8 cellular contexts compared by ENCODE assay signal in genomic region chr12:68587448-68587873, GRCh38. TPM values are rescaled to one million over a fixed set of nuclear protein-coding genes. Genes with fewer than 3 reads are reported as not detected.
DNase-seq lines count a peak whose midpoint lies in the region; ATAC-seq and TF ChIP-seq lines count a peak whose summit lies in the region.

No MANE protein-coding gene starts in this region.

- no peak overlapping the region for H3K27ac ChIP-seq in heart right ventricle

- peaks cover 0 to 7% (median 0%) of the 10 kb centered on the region in 9 donors for H3K4me1 ChIP-seq in heart right ventricle

- intact Hi-C loops in heart right ventricle (cut with DNase I) = no loop called here

- no peak for ATAC-seq in heart right ventricle

- TF ChIP-seq CTCF in GM20000 (IDR thresholded peaks at IDR 0.05; ENCODE audit: extremely low read depth, missing control alignments) (no peak), heart right ventricle (IDR thresholded peaks at IDR 0.05) (no peak)

- H3K27me3 ChIP-seq in heart right ventricle = no peaks in the 10 kb centered on the region

- no peaks in the 10 kb centered on the region for H3K36me3 ChIP-seq in heart right ventricle

- 84 to 94% methylated on average over 3 of the region's 3 CpGs for WGBS in heart right ventricle, 2 donors

- peaks cover 0 to 25% (median 12%) of the 10 kb centered on the region in 11 donors for H3K9me3 ChIP-seq in heart right ventricle

- peak; percentile 39 for DNase-seq in CD1c-positive myeloid dendritic cell (ENCODE audit: extremely low spot score)
- peak; percentile 59 for DNase-seq in GM20000 (ENCODE audit: low spot score)
- peak; percentile 94 to 96 for DNase-seq in Kasumi-1 (lab: John Stamatoyannopoulos, UW)
- DNase-seq in astrocyte of the hippocampus (ENCODE audit: low read depth, low spot score) = peak; percentile 37
- DNase-seq in hypothalamus (lab: John Stamatoyannopoulos, UW) = no peak
- DNase-seq in LoVo (ENCODE audit: low spot score) = no peak
- no peak for DNase-seq in heart right ventricle
- no peak for DNase-seq in COR-L47 (lab: John Stamatoyannopoulos, UW)

- H3K4me3 ChIP-seq in heart right ventricle = no peak overlapping the region

RNA-seq across cellular contexts. Expression of gene RAP1B, which starts 23.2 kb away (rescaled TPM):
- total RNA-seq in heart right ventricle = 10 to 100 TPM; 38.1 to 81.2 (median 42.0) TPM
- 10 to 100 TPM; 45.1 to 53.8 TPM for polyA plus RNA-seq in heart right ventricle

Comparison
In these comparisons a context has a peak if more than half of its experiments do, and no peak if none do; other contexts are left out.
1. DNase-seq: peak in CD1c-positive myeloid dendritic cell (single experiment), GM20000 (single experiment), Kasumi-1 (2 of 2) and astrocyte of the hippocampus (single experiment); none in hypothalamus (0 of 51), LoVo (single experiment), heart right ventricle (0 of 2) and COR-L47 (single experiment).